In the genomic region with DNA sequence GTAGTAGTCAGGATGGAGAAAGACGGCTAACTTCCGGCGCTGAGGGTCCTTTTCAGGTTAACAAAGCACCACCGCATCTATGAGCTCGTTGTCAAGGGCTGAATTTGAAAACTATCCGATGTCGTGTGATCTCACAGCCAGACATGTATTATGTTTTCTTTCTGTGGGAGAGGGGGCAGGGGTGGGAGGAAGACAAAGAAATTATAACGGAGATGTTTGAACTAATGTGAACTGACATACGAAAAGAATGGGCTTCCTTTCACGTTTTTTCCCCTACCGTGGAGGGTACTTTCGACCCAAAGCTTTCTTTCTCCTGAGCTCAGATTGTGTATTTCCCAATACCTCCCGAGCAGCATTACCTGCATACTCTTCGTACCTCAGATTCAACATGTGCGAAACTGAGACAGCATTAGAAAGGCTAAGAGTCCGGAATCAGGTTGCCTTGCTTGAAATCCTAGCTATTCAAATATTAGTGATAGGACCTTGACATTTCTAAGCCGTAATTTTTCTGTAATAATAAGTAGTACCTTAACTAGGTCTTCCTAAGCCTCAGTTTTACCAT, we compare ENCODE assay signal across 8 cellular contexts. TPM values are rescaled to one million over a fixed set of nuclear protein-coding genes. Genes with fewer than 3 reads are reported as not detected.
DNase-seq lines count a peak whose midpoint lies in the region; ATAC-seq, FAIRE-seq and TF ChIP-seq lines count a peak whose summit lies in the region.

No MANE protein-coding gene starts in this region.

- H3K27ac Mint-ChIP-seq in T-helper 1 cell treated with Interleukin-12 subunit alpha and Interleukin-12 subunit beta and Interleukin-4 antibody, amounts not matched to agents 30 μg/mL and 1 μg/mL, for 36 hours = peak overlapping the region; percentile 83
- peak overlapping the region; percentile 79 for H3K27ac Mint-ChIP-seq in activated naive CD8-positive, alpha-beta T cell treated with anti-CD3 and anti-CD28 coated beads, Interleukin-2, amount 50 U/mL, for 24 hours

- H3K27ac ChIP-seq in kidney (ENCODE audit: low read depth in 2 of 2, low read length in 2 of 2) (peak overlapping the region; percentile 48 to 88), stomach smooth muscle (ENCODE audit: low read length) (peak overlapping the region; percentile 58)

- no peaks in the 10 kb centered on the region for H3K27me3 ChIP-seq in stomach smooth muscle (ENCODE audit: control insufficient read depth in 1 of 2, insufficient read depth in 2 of 2, low read length in 2 of 2)

- H3K4me1 ChIP-seq in kidney (ENCODE audit: control insufficient read depth in 1 of 2, insufficient read depth in 1 of 2, low read depth in 1 of 2, low read length in 2 of 2) = peaks cover 0 to 5% of the 10 kb centered on the region in 2 donors
- no peaks in the 10 kb centered on the region for H3K4me1 ChIP-seq in stomach smooth muscle (ENCODE audit: control insufficient read depth, insufficient read depth, low read length)

- H3K36me3 Mint-ChIP-seq in T-helper 1 cell treated with Interleukin-12 subunit alpha and Interleukin-12 subunit beta and Interleukin-4 antibody, amounts not matched to agents 30 μg/mL and 1 μg/mL, for 36 hours (ENCODE audit: low read depth) = no peaks in the 10 kb centered on the region
- H3K36me3 Mint-ChIP-seq in activated naive CD8-positive, alpha-beta T cell treated with anti-CD3 and anti-CD28 coated beads, Interleukin-2, amount 50 U/mL, for 24 hours (ENCODE audit: low read depth) = no peaks in the 10 kb centered on the region

- H3K36me3 ChIP-seq in kidney (ENCODE audit: control insufficient read depth in 1 of 2, insufficient read depth in 2 of 2, low read length in 2 of 2) (no peaks in the 10 kb centered on the region), stomach smooth muscle (ENCODE audit: control insufficient read depth in 2 of 2, insufficient read depth in 2 of 2, low read length in 2 of 2) (no peaks in the 10 kb centered on the region)

- H3K4me3 Mint-ChIP-seq in T-helper 1 cell treated with Interleukin-12 subunit alpha and Interleukin-12 subunit beta and Interleukin-4 antibody, amounts not matched to agents 30 μg/mL and 1 μg/mL, for 36 hours = peak overlapping the region; percentile 76
- H3K4me3 Mint-ChIP-seq in activated naive CD8-positive, alpha-beta T cell treated with anti-CD3 and anti-CD28 coated beads, Interleukin-2, amount 50 U/mL, for 24 hours = peak overlapping the region; percentile 81

- DNase-seq in T-helper 1 cell (no peak), kidney (no peak), OCI-M2 (lab: John Stamatoyannopoulos, UW; ENCODE audit: unreplicated experiment) (no peak)
- no peak for DNase-seq in activated naive CD8-positive, alpha-beta T cell treated with anti-CD3 and anti-CD28 coated beads, Interleukin-2, amount 50 U/mL, for 24 hours

- TF ChIP-seq CTCF in kidney (IDR thresholded peaks at IDR 0.05; ENCODE audit: borderline replicate concordance, extremely low read depth, insufficient read depth) = no peak

- peaks cover 14% of the 10 kb centered on the region for H3K4me1 Mint-ChIP-seq in T-helper 1 cell treated with Interleukin-12 subunit alpha and Interleukin-12 subunit beta and Interleukin-4 antibody, amounts not matched to agents 30 μg/mL and 1 μg/mL, for 36 hours (ENCODE audit: low read depth)
- H3K4me1 Mint-ChIP-seq in activated naive CD8-positive, alpha-beta T cell treated with anti-CD3 and anti-CD28 coated beads, Interleukin-2, amount 50 U/mL, for 24 hours = peaks cover 17% of the 10 kb centered on the region

- intact Hi-C loops in kidney (cut with DNase I) = no loop called here

- peak overlapping the region; percentile 55 to 87 for H3K4me3 ChIP-seq in kidney (ENCODE audit: low read length in 2 of 2)
- peak overlapping the region; percentile 57 to 75 for H3K4me3 ChIP-seq in stomach smooth muscle (ENCODE audit: low read length in 2 of 2)

- ATAC-seq in activated naive CD8-positive, alpha-beta T cell treated with anti-CD3 and anti-CD28 coated beads, Interleukin-2, amount 50 U/mL, for 24 hours = no peak
- ATAC-seq in esophagus mucosa (no peak), GM18502 (IDR thresholded peaks at IDR 0.05; ENCODE audit: poor library complexity, unreplicated experiment) (no peak)

- H3K9ac ChIP-seq in kidney (ENCODE audit: low read length in 2 of 2) (peak overlapping the region; percentile 37 to 60), stomach smooth muscle (ENCODE audit: low read length in 2 of 2) (peak overlapping the region; percentile 40 to 73)

- no peaks in the 10 kb centered on the region for H3K9me3 Mint-ChIP-seq in T-helper 1 cell treated with Interleukin-12 subunit alpha and Interleukin-12 subunit beta and Interleukin-4 antibody, amounts not matched to agents 30 μg/mL and 1 μg/mL, for 36 hours
- no peaks in the 10 kb centered on the region for H3K9me3 Mint-ChIP-seq in activated naive CD8-positive, alpha-beta T cell treated with anti-CD3 and anti-CD28 coated beads, Interleukin-2, amount 50 U/mL, for 24 hours

- peaks cover 45% of the 10 kb centered on the region for H3K27me3 Mint-ChIP-seq in T-helper 1 cell treated with Interleukin-12 subunit alpha and Interleukin-12 subunit beta and Interleukin-4 antibody, amounts not matched to agents 30 μg/mL and 1 μg/mL, for 36 hours (ENCODE audit: low read depth)
- peaks cover 13% of the 10 kb centered on the region for H3K27me3 Mint-ChIP-seq in activated naive CD8-positive, alpha-beta T cell treated with anti-CD3 and anti-CD28 coated beads, Interleukin-2, amount 50 U/mL, for 24 hours

- H3K9me3 ChIP-seq in kidney (ENCODE audit: control insufficient read depth in 1 of 2, low read length in 2 of 2) (no peaks in the 10 kb centered on the region), stomach smooth muscle (ENCODE audit: control insufficient read depth in 2 of 2, low read length in 2 of 2) (no peaks in the 10 kb centered on the region)

- FAIRE-seq in kidney (lab: Jason Lieb, UNC) = no peak

RNA-seq across cellular contexts. Expression of gene PAK1, which starts 0.7 kb away (rescaled TPM):
- 29.1 TPM for total RNA-seq in kidney
- 22.2 TPM for polyA plus RNA-seq in kidney (ENCODE audit: insufficient read depth, low read depth, low replicate concordance)
- total RNA-seq in esophagus mucosa = 29.2 TPM
